Comparison of ENCODE assay signal across 8 cellular contexts in genomic region chr4:183471960-183472708, GRCh38. TPM values are rescaled to one million over a fixed set of nuclear protein-coding genes. Genes with fewer than 3 reads are reported as not detected.
DNase-seq lines count a peak whose midpoint lies in the region; ATAC-seq and TF ChIP-seq lines count a peak whose summit lies in the region.

No MANE protein-coding gene starts in this region.

- DNase-seq in AG08395 (ENCODE audit: low spot score), result peak; percentile 85
- DNase-seq in NK-92 (lab: John Stamatoyannopoulos, UW; ENCODE audit: unreplicated experiment), result peak; percentile 32
- peak; percentile 73 for DNase-seq in activated CD8-positive, alpha-beta memory T cell treated with anti-CD3 and anti-CD28 coated beads, Interleukin-2, amount 50 U/mL, for 24 hours (ENCODE audit: extremely low read depth)
- peak; percentile 77 for DNase-seq in epithelial cell of esophagus (ENCODE audit: low read depth)
- peak; percentile 88 for DNase-seq in mucosa of gallbladder (ENCODE audit: low spot score)
- peak; percentile 69 for DNase-seq in stimulated activated CD8-positive, alpha-beta memory T cell treated with anti-CD3 and anti-CD28 coated beads, Interleukin-4, amount 100 ng/mL, for 24 hours (ENCODE audit: low read depth)

- TF ChIP-seq CTCF in epithelial cell of esophagus (IDR thresholded peaks at IDR 0.05; ENCODE audit: insufficient read depth, low read depth, low read length, missing control alignments), result peak; percentile 85

- H3K4me3 ChIP-seq in epithelial cell of esophagus (ENCODE audit: low read length), result no peak overlapping the region

- ATAC-seq in GM18858 (IDR thresholded peaks at IDR 0.05; ENCODE audit: unreplicated experiment), result peak; percentile 68
- ATAC-seq in HG03432 (IDR thresholded peaks at IDR 0.05; ENCODE audit: unreplicated experiment), result peak; percentile 87

RNA-seq across cellular contexts. Expression of gene CDKN2AIP, which starts 27.7 kb away (rescaled TPM):
- 19.1 TPM for total RNA-seq in mucosa of gallbladder

RNA-seq across cellular contexts. Expression of gene ING2, which starts 32.7 kb away (rescaled TPM):
- total RNA-seq in mucosa of gallbladder, result 9.4 TPM

Comparison
In these comparisons a context has a peak if more than half of its experiments do, and no peak if none do; other contexts are left out.
1. DNase-seq: peak in every context shown above with its lines; median percentile 88 in mucosa of gallbladder; 85 in AG08395; 77 in epithelial cell of esophagus; 73 in activated CD8-positive, alpha-beta memory T cell treated with anti-CD3 and anti-CD28 coated beads, Interleukin-2, amount 50 U/mL, for 24 hours; 69 in stimulated activated CD8-positive, alpha-beta memory T cell treated with anti-CD3 and anti-CD28 coated beads, Interleukin-4, amount 100 ng/mL, for 24 hours; 32 in NK-92.